Comparison of ENCODE assay signal across 8 cellular contexts in genomic region chr9:69758981-69759477, GRCh38. TPM values are rescaled to one million over a fixed set of nuclear protein-coding genes. Genes with fewer than 3 reads are reported as not detected.
DNase-seq lines count a peak whose midpoint lies in the region; ATAC-seq and TF ChIP-seq lines count a peak whose summit lies in the region.

No MANE protein-coding gene starts in this region.

- peak overlapping the region; percentile 91 for H3K4me2 ChIP-seq in fibroblast of lung (ENCODE audit: extremely low read depth, insufficient read depth, low read length)

- no peaks in the 10 kb centered on the region for H4K20me1 ChIP-seq in fibroblast of lung (ENCODE audit: control insufficient read depth, extremely low read depth, insufficient read depth, low read length)

- H3K27ac Mint-ChIP-seq in osteocyte (ENCODE audit: unreplicated experiment), result peak overlapping the region; percentile 96

- H3K27me3 ChIP-seq in fibroblast of lung (ENCODE audit: control insufficient read depth, insufficient read depth, low read length), result no peaks in the 10 kb centered on the region

- peaks cover 49% of the 10 kb centered on the region for H3K79me2 ChIP-seq in fibroblast of lung (ENCODE audit: control insufficient read depth, insufficient read depth, low read length)

- H3K36me3 Mint-ChIP-seq in osteocyte (ENCODE audit: unreplicated experiment), result peaks cover 7% of the 10 kb centered on the region

- H3K9me3 Mint-ChIP-seq in osteocyte (ENCODE audit: unreplicated experiment), result no peaks in the 10 kb centered on the region

- H3K27ac ChIP-seq in fibroblast of lung (ENCODE audit: insufficient read depth, low read length), result peak overlapping the region; percentile 94

- no peaks in the 10 kb centered on the region for H3K27me3 Mint-ChIP-seq in osteocyte (ENCODE audit: unreplicated experiment)

- H3K4me1 Mint-ChIP-seq in osteocyte (ENCODE audit: unreplicated experiment), result peaks cover 36% of the 10 kb centered on the region

- H3K36me3 ChIP-seq in fibroblast of lung (ENCODE audit: control insufficient read depth, insufficient read depth, low read length), result peaks cover 2% of the 10 kb centered on the region

- no peaks in the 10 kb centered on the region for H3K9me3 ChIP-seq in fibroblast of lung (ENCODE audit: control insufficient read depth, insufficient read depth, low read depth, low read length)

- H3K9ac ChIP-seq in fibroblast of lung (ENCODE audit: insufficient read depth, low read length), result peak overlapping the region; percentile 93

- no peak for TF ChIP-seq CTCF in GM12875 (IDR thresholded peaks at IDR 0.05; ENCODE audit: borderline replicate concordance, insufficient read depth, low read depth, low read length)
- no peak for TF ChIP-seq CTCF in fibroblast of lung (conservative IDR thresholded peaks at IDR 0.05 in 1 of 2, IDR thresholded peaks at IDR 0.05 in 1 of 2; ENCODE audit: low read depth in 1 of 2, low read length in 2 of 2)
- TF ChIP-seq CTCF in osteocyte (IDR thresholded peaks at IDR 0.05), result no peak

- H3K4me3 Mint-ChIP-seq in osteocyte (ENCODE audit: unreplicated experiment), result peak overlapping the region; percentile 94

- DNase-seq in fibroblast of lung (ENCODE audit: low read depth in 2 of 2) (peak in 1 of 2 donors; percentile 30), osteocyte (ENCODE audit: extremely low spot score, unreplicated experiment) (no peak), SHP77 treated with DMSO at 0.1 percent for 48 hours (lab: John Stamatoyannopoulos, UW) (no peak), iPS-NIHi7 (ENCODE audit: extremely low spot score) (no peak), hippocampal formation (lab: John Stamatoyannopoulos, UW) (no peak)

- peak overlapping the region; percentile 87 for H2AFZ ChIP-seq in fibroblast of lung (ENCODE audit: low read length)

- H3K4me3 ChIP-seq in GM12875 (ENCODE audit: low read depth, low read length) (peak overlapping the region; percentile 84), fibroblast of lung (replicated peaks in 1 of 4; ENCODE audit: control extremely low read depth in 1 of 4, insufficient read depth in 1 of 4, low read depth in 3 of 4, low read length in 4 of 4) (peak overlapping the region; percentile 70 to 94 (median 82))

- peak; percentile 1 for ATAC-seq in HG02798 (IDR thresholded peaks at IDR 0.05; ENCODE audit: poor library complexity, unreplicated experiment)
- peak; percentile 51 for ATAC-seq in SK-N-SH treated with all-trans-retinoic acid at 6 μM for 48 hours

- H3K4me1 ChIP-seq in fibroblast of lung (ENCODE audit: control insufficient read depth, extremely low read depth, insufficient read depth, low read length), result peaks cover 2% of the 10 kb centered on the region

TF ChIP-seq in SK-N-SH treated with all-trans-retinoic acid at 6 μM for 48 hours, 23 proteins besides CTCF, POLR2A, EP300 and RAD21:
- TF ChIP-seq ZNF565 (CRISPR knock-in tag; conservative IDR thresholded peaks at IDR 0.05; ENCODE audit: low read depth), result no peak
- no peak for TF ChIP-seq TOX (CRISPR knock-in tag; IDR thresholded peaks at IDR 0.05; ENCODE audit: borderline replicate concordance)
- TF ChIP-seq CSDC2 (CRISPR knock-in tag; IDR thresholded peaks at IDR 0.05), result no peak
- no peak for TF ChIP-seq ESRRG (CRISPR knock-in tag; IDR thresholded peaks at IDR 0.05)
- no peak for TF ChIP-seq ISL1 (CRISPR knock-in tag; IDR thresholded peaks at IDR 0.05)
- no peak for TF ChIP-seq ZNF70 (CRISPR knock-in tag; IDR thresholded peaks at IDR 0.05)
- TF ChIP-seq ZFP30 (CRISPR knock-in tag; IDR thresholded peaks at IDR 0.05), result no peak
- no peak for TF ChIP-seq CSRNP3 (CRISPR knock-in tag; IDR thresholded peaks at IDR 0.05)
- no peak for TF ChIP-seq GLIS3 (CRISPR knock-in tag; IDR thresholded peaks at IDR 0.05)
- TF ChIP-seq ZC3H10 (CRISPR knock-in tag; IDR thresholded peaks at IDR 0.05), result no peak
- TF ChIP-seq PATZ1 (CRISPR knock-in tag; IDR thresholded peaks at IDR 0.05; ENCODE audit: borderline replicate concordance), result no peak
- no peak for TF ChIP-seq TSHZ2 (CRISPR knock-in tag; IDR thresholded peaks at IDR 0.05)
- no peak for TF ChIP-seq OSR1 (CRISPR knock-in tag; IDR thresholded peaks at IDR 0.05)
- no peak for TF ChIP-seq PPARA (CRISPR knock-in tag; IDR thresholded peaks at IDR 0.05; ENCODE audit: borderline replicate concordance)
- no peak for TF ChIP-seq ZFP3 (CRISPR knock-in tag; IDR thresholded peaks at IDR 0.05)

RNA-seq across cellular contexts. Expression of gene PTAR1, which starts 0.8 kb away (rescaled TPM):
- 74.5 and 115 TPM in 2 replicates for total RNA-seq in fibroblast of lung
- polyA plus RNA-seq in fibroblast of lung, result 18.0 and 21.7 TPM in 2 replicates
- 11.9 and 18.8 TPM in 2 replicates for polyA plus RNA-seq in fibroblast of lung (2012)
- polyA minus RNA-seq in fibroblast of lung (ENCODE audit: low replicate concordance), result 11.3 and 25.2 TPM in 2 replicates
- total RNA-seq in osteocyte, result 48.8 and 55.5 TPM in 2 replicates
